1 cellular context compared by ENCODE assay signal in the genomic region with DNA sequence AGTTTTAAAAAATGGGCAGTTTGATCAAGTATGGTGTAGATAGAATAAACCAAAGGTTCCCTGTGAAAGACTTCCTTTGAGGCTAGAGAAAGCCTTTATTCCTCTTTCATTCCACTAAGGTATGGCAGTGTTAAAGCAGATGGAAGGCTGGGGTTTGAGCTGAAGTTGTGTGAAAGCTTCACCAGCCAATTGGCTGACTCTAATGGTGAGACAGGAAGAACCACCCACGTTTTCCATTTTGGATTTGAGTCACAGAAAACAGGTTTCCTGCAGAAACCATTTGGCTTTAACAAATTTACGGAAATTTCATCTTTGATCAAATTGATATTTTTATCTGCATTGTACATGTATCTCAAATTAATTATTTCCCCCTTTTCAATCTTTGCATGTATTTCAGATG.
TF ChIP-seq lines count a peak whose summit lies in the region.

No MANE protein-coding gene starts in this region.

TF ChIP-seq in K562, 482 proteins besides CTCF, POLR2A, EP300 and RAD21:
- TF ChIP-seq EGR1 (conservative IDR thresholded peaks at IDR 0.05) (peak; percentile 41; the same call in 1 of the 2 replicates), PKNOX1 (IDR thresholded peaks at IDR 0.05) (peak; percentile 91), ZNF592 (IDR thresholded peaks at IDR 0.05) (peak; percentile 32; the same call in 1 of the 2 replicates), ZNF253 (CRISPR knock-in tag; conservative IDR thresholded peaks at IDR 0.05) (no peak), MAFG (tag; conservative IDR thresholded peaks at IDR 0.05) (0 out of 2 replicates have a peak, but pooled peaks have one; percentile 1), GABPA (tag; conservative IDR thresholded peaks at IDR 0.05; ENCODE audit: low read depth) (peak; percentile 57; the same call in 1 of the 2 replicates), ZNF668 (CRISPR knock-in tag; IDR thresholded peaks at IDR 0.05) (0 out of 2 replicates have a peak, but pooled peaks have one; percentile 59), DMBX1 (CRISPR knock-in tag; IDR thresholded peaks at IDR 0.05; ENCODE audit: borderline replicate concordance) (0 out of 2 replicates have a peak, but pooled peaks have one; percentile 10), ZC3H11A (IDR thresholded peaks at IDR 0.05; ENCODE audit: low read depth, low read length) (no peak), ZNF696 (CRISPR knock-in tag; conservative IDR thresholded peaks at IDR 0.05) (no peak), YY1 (IDR thresholded peaks at IDR 0.05; ENCODE audit: borderline replicate concordance in 1 of 3, control insufficient read depth in 1 of 3, extremely low read depth in 1 of 3, insufficient read depth in 3 of 3, insufficient read length in 1 of 3, insufficient replicate concordance in 2 of 3, low read depth in 1 of 3, low read length in 2 of 3) (peak in 1 of 3 experiments; percentile 58)
